7 cellular contexts compared by ENCODE assay signal in the genomic region with DNA sequence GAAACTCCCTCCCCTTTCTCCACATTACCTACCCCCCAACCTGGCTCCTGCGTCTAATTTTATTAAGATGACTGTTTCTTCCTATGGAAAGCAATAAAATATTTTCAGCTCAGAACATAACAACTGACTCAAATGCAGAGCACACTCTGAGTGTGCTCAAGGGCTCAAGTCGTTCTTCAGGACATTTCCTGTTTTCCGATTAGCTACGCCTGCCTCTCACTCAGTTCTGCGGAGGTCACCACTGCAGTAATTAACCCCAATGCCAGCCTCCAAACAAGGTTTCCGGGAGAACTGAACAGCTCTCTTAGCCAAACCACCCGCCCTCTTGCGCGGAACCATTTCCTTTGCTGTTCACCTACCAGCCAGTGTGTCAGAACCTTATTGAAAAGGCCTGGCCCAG. TPM values are rescaled to one million over a fixed set of nuclear protein-coding genes. Genes with fewer than 3 reads are reported as not detected.
DNase-seq lines count a peak whose midpoint lies in the region; ATAC-seq and TF ChIP-seq lines count a peak whose summit lies in the region.

No MANE protein-coding gene starts in this region.

- H2BK15ac ChIP-seq in IMR-90 (ENCODE audit: low read depth, low read length): peak overlapping the region; percentile 35; the same call in 2 of the 3 replicates

- H3K56ac ChIP-seq in IMR-90 (ENCODE audit: extremely low read depth, insufficient read depth, low read length): peak overlapping the region; percentile 41

- WGBS in IMR-90 (ENCODE audit: extremely low coverage in 2 of 2, insufficient read length in 1 of 2), 2 experiments: 60% methylated on average over 6 of the region's 9 CpGs; no CpG with 5 or more reads in 1 of the 2 experiments
- WGBS in esophagus muscularis mucosa: 34% methylated on average over 6 of the region's 9 CpGs

- H3K9me1 ChIP-seq in IMR-90 (ENCODE audit: insufficient read depth, low read length): peaks cover 15% of the 10 kb centered on the region

- H3K4ac ChIP-seq in IMR-90 (ENCODE audit: low read depth, low read length): peak overlapping the region; percentile 86

- H3K4me2 ChIP-seq in IMR-90 (ENCODE audit: low read depth, low read length): 0 out of 2 replicates have a peak overlapping the region, but pooled peaks have one; percentile 9

- ATAC-seq in IMR-90 (ENCODE audit: low read depth) (no peak), HG03432 (IDR thresholded peaks at IDR 0.05; ENCODE audit: unreplicated experiment) (no peak)

- no TSS peak for BruUV-seq in IMR-90 (replicated peaks; lab: Mats Ljungman, UMichigan)

- H3K4me3 ChIP-seq in IMR-90 (ENCODE audit: insufficient read depth, low read depth, low read length) (no peak overlapping the region), esophagus muscularis mucosa (no peak overlapping the region), Peyer's patch (no peak overlapping the region)

- TF ChIP-seq EP300 in esophagus muscularis mucosa (IDR thresholded peaks at IDR 0.05): peak; percentile 31

- peak overlapping the region; percentile 74 for H3K27ac ChIP-seq in IMR-90 (ENCODE audit: insufficient read depth, low read length)
- peak overlapping the region; percentile 87 to 96 (median 91) for H3K27ac ChIP-seq in esophagus muscularis mucosa (replicated peaks in 1 of 4)
- peak overlapping the region in 2 of 4 donors; percentile 40 to 74 for H3K27ac ChIP-seq in Peyer's patch

- peak overlapping the region; percentile 28 for H2AK9ac ChIP-seq in IMR-90 (replicated peaks; ENCODE audit: low read depth, low read length, poor library complexity)

- TF ChIP-seq POLR2A in IMR-90 (IDR thresholded peaks at IDR 0.05; ENCODE audit: low read depth, low read length) (no peak), esophagus muscularis mucosa (IDR thresholded peaks at IDR 0.05; ENCODE audit: low read depth) (no peak), Peyer's patch (IDR thresholded peaks at IDR 0.05) (no peak)

- no peaks in the 10 kb centered on the region; the same call in 1 of the 2 replicates for H4K20me1 ChIP-seq in IMR-90 (ENCODE audit: insufficient read depth, low read length)

- H3K9me3 ChIP-seq in IMR-90 (ENCODE audit: control insufficient read depth, insufficient read depth, low read length): no peaks in the 10 kb centered on the region
- H3K9me3 ChIP-seq in esophagus muscularis mucosa: no peaks in the 10 kb centered on the region
- no peaks in the 10 kb centered on the region for H3K9me3 ChIP-seq in Peyer's patch

- H3K27me3 ChIP-seq in IMR-90 (ENCODE audit: control insufficient read depth, insufficient read depth, low read length) (no peaks in the 10 kb centered on the region), esophagus muscularis mucosa (no peaks in the 10 kb centered on the region), Peyer's patch (no peaks in the 10 kb centered on the region)

- no peak for TF ChIP-seq RAD21 in IMR-90 (IDR thresholded peaks at IDR 0.05; ENCODE audit: low read length)

- dilution Hi-C loops in IMR-90 (cut with HindIII; ENCODE audit: low sequenced_read_pairs, unreplicated experiment): no loop called here

- H3K4me1 ChIP-seq in IMR-90 (ENCODE audit: control insufficient read depth, insufficient read depth, low read length): peaks cover 50% of the 10 kb centered on the region
- peaks cover 58 to 96% (median 92%) of the 10 kb centered on the region in 4 donors for H3K4me1 ChIP-seq in esophagus muscularis mucosa
- H3K4me1 ChIP-seq in Peyer's patch: peaks cover 0 to 39% (median 4%) of the 10 kb centered on the region in 4 donors

- H2BK5ac ChIP-seq in IMR-90 (ENCODE audit: low read depth, low read length, poor library complexity, severe bottlenecking): peak overlapping the region; percentile 90

- DNase-seq in IMR-90 (peak; percentile 54), SKM-1 treated with dmso at 0.1 percent for 144 hours (lab: John Stamatoyannopoulos, UW; ENCODE audit: unreplicated experiment) (peak; percentile 74), esophagus muscularis mucosa (ENCODE audit: extremely low spot score) (no peak), Peyer's patch (no peak), cerebellum (ENCODE audit: low spot score) (no peak)
- DNase-seq in stimulated activated CD4-positive, alpha-beta T cell treated with anti-CD3 and anti-CD28 coated beads, Interleukin-4, amount 100 ng/mL, for 48 hours (ENCODE audit: low read depth in 2 of 2): peak; percentile 20 to 38

- peak overlapping the region; percentile 83 for H3K14ac ChIP-seq in IMR-90 (replicated peaks; ENCODE audit: low read depth, low read length)

- intact Hi-C loops in IMR-90 (cut with micrococcal nuclease): no loop called here
- intact Hi-C loops in esophagus muscularis mucosa (cut with DNase I): no loop called here

- POLR2A ChIA-PET in IMR-90 (lab: Charles Lee; ENCODE audit: unreplicated experiment): no interaction called here

- CTCF ChIA-PET in IMR-90 (lab: Yijun Ruan, JAX): no interaction called here

- peak overlapping the region; percentile 36 for H2BK20ac ChIP-seq in IMR-90 (ENCODE audit: low read depth, low read length)

- TF ChIP-seq CTCF in IMR-90 (conservative IDR thresholded peaks at IDR 0.05; ENCODE audit: low read depth, low read length) (no peak), esophagus muscularis mucosa (IDR thresholded peaks at IDR 0.05) (no peak), Peyer's patch (IDR thresholded peaks at IDR 0.05) (no peak)

- no peak overlapping the region for H3K9ac ChIP-seq in IMR-90 (ENCODE audit: low read depth, low read length)

- H2BK120ac ChIP-seq in IMR-90 (ENCODE audit: low read depth, low read length): peak overlapping the region; percentile 67

- peak overlapping the region; percentile 92; the same call in 1 of the 2 replicates for H2AK5ac ChIP-seq in IMR-90 (ENCODE audit: low read depth, low read length)

- H4K8ac ChIP-seq in IMR-90 (ENCODE audit: low read depth in 2 of 2, low read length in 2 of 2): peak overlapping the region; percentile 3 to 55; a peak in 3 of 4 replicates

- peak overlapping the region; percentile 76 for H4K91ac ChIP-seq in IMR-90 (ENCODE audit: insufficient read depth, low read depth, low read length)

- H3K23ac ChIP-seq in IMR-90 (ENCODE audit: low read depth, low read length): peak overlapping the region; percentile 2

- H4K5ac ChIP-seq in IMR-90 (ENCODE audit: low read depth, low read length): peak overlapping the region; percentile 85

- in situ Hi-C loops in IMR-90 (cut with MboI; ENCODE audit: low sequenced_read_pairs): no loop called here

- peaks cover 10% of the 10 kb centered on the region for H3K36me3 ChIP-seq in IMR-90 (ENCODE audit: control insufficient read depth, insufficient read depth, low read length)
- no peaks in the 10 kb centered on the region for H3K36me3 ChIP-seq in esophagus muscularis mucosa
- no peaks in the 10 kb centered on the region for H3K36me3 ChIP-seq in Peyer's patch

- H3K79me1 ChIP-seq in IMR-90 (ENCODE audit: low read depth in 1 of 2, low read length in 2 of 2): peaks cover 11 to 60% of the 10 kb centered on the region in 2 experiments

- H2AFZ ChIP-seq in IMR-90 (replicated peaks; ENCODE audit: low read length, poor library complexity): peak overlapping the region; percentile 1

- peak overlapping the region; percentile 80 for H3K18ac ChIP-seq in IMR-90 (ENCODE audit: low read depth, low read length)

TF ChIP-seq in IMR-90, 13 proteins besides CTCF, POLR2A, EP300 and RAD21 (continues in another document):
- TF ChIP-seq FOS (IDR thresholded peaks at IDR 0.05; ENCODE audit: low read depth, low read length) (no peak), NFE2L2 (IDR thresholded peaks at IDR 0.05; ENCODE audit: low read depth, low read length) (no peak), CEBPB (IDR thresholded peaks at IDR 0.05; ENCODE audit: low read depth, low read length) (no peak), MAFK (IDR thresholded peaks at IDR 0.05; ENCODE audit: low read depth, low read length) (no peak), SMC3 (IDR thresholded peaks at IDR 0.05; ENCODE audit: low read depth, low read length) (no peak), RCOR1 (IDR thresholded peaks at IDR 0.05; ENCODE audit: insufficient replicate concordance, low read length) (no peak), MAZ (IDR thresholded peaks at IDR 0.05; ENCODE audit: borderline replicate concordance, low read depth, low read length) (no peak), BHLHE40 (IDR thresholded peaks at IDR 0.05; ENCODE audit: low read depth, low read length) (no peak), RFX5 (IDR thresholded peaks at IDR 0.05; ENCODE audit: low read depth, low read length) (no peak), MXI1 (IDR thresholded peaks at IDR 0.05; ENCODE audit: borderline replicate concordance, low read depth, low read length) (no peak)
- TF ChIP-seq, protein P1, sequence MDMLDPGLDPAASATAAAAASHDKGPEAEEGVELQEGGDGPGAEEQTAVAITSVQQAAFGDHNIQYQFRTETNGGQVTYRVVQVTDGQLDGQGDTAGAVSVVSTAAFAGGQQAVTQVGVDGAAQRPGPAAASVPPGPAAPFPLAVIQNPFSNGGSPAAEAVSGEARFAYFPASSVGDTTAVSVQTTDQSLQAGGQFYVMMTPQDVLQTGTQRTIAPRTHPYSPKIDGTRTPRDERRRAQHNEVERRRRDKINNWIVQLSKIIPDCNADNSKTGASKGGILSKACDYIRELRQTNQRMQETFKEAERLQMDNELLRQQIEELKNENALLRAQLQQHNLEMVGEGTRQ (IDR thresholded peaks at IDR 0.05; ENCODE audit: low read depth, low read length): no peak

RNA-seq across cellular contexts. Expression of a gene that starts 19.3 kb away (rescaled TPM):
- total RNA-seq in IMR-90 (2012; rRNA removed) (281 and 332 TPM in 2 replicates), esophagus muscularis mucosa (100 to 1,000 TPM in 2 of 4 donors, 10 to 100 TPM in 2; 71.2 to 120 (median 97.3) TPM), Peyer's patch (10 to 100 TPM; 15.1 to 52.8 (median 24.4) TPM), cerebellum (8.1 TPM)
- polyA plus RNA-seq in IMR-90 (2012; rRNA removed): 197 and 221 TPM in 2 replicates
- 72.0 and 103 TPM in 2 replicates for polyA plus RNA-seq in IMR-90 (2012; cell fraction: cytosol; rRNA removed)
- 86.1 and 277 TPM in 2 replicates for polyA plus RNA-seq in IMR-90 (2012; cell fraction: nucleus; rRNA removed; ENCODE audit: low replicate concordance)

RNA-seq across cellular contexts. Expression of a gene that starts 33.5 kb away (rescaled TPM):
- total RNA-seq in IMR-90 (2012; rRNA removed): 23.5 and 30.8 TPM in 2 replicates
- polyA plus RNA-seq in IMR-90 (2012; rRNA removed): 13.8 and 15.7 TPM in 2 replicates
- 2.4 and 3.8 TPM in 2 replicates for polyA plus RNA-seq in IMR-90 (2012; cell fraction: cytosol; rRNA removed)
- polyA plus RNA-seq in IMR-90 (2012; cell fraction: nucleus; rRNA removed; ENCODE audit: low replicate concordance): 1.1 and 5.1 TPM in 2 replicates
- total RNA-seq in esophagus muscularis mucosa: under 1 TPM in 3 of 4 donors, not detected in 1; 0.19 to 0.80 (median 0.50) TPM
- total RNA-seq in Peyer's patch: 10 to 100 TPM in 1 of 4 donors, 1 to 10 TPM in 3; 1.1 to 32.2 (median 4.5) TPM
- total RNA-seq in cerebellum: 6.4 TPM

Comparison
In these comparisons a context has a peak if more than half of its experiments do, and no peak if none do; other contexts are left out.
1. DNase-seq: peak in IMR-90 (single experiment), SKM-1 treated with dmso at 0.1 percent for 144 hours (single experiment) and stimulated activated CD4-positive, alpha-beta T cell treated with anti-CD3 and anti-CD28 coated beads, Interleukin-4, amount 100 ng/mL, for 48 hours (2 of 2); none in esophagus muscularis mucosa (single experiment), Peyer's patch (0 of 3) and cerebellum (single experiment).